In the genomic region with DNA sequence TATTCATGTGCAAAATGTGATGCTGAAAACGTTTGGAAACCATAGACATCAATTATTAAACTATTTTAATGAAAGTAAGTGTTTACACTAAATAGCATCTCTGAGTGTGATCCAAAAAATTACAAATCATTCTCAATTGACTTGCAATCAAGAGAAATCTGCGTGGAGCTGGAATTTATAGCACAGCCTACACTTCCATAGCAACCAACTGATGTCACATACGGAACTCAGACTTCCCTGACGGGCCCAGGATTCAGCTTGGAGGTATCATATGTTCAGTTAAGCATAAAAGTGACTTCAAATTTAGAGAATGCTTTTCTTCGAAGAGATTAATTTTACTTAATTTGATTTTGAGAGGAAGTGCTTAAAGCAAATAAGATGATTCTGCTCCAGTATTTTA, we compare ENCODE assay signal across 28 cellular contexts.
"Had no signal": no experiment of that assay in that cellular context is flagged by ENCODE, and none has a peak within 500 bp of the region (broad histone marks: within the 10 kb centered on the region; RNA-seq: fewer than 3 reads in every experiment).

No MANE protein-coding gene starts in this region.

- H3K27ac ChIP-seq: Peyer's patch, RWPE1, SJSA1 had no signal

- H3K4me3 Mint-ChIP-seq: activated CD4-positive, alpha-beta T cell treated with anti-CD3 and anti-CD28 coated beads, Interleukin-2, amount 10 ng/mL, durations not matched to agents 24 days and 14 days; activated CD8-positive, alpha-beta memory T cell treated with anti-CD3 and anti-CD28 coated beads, Interleukin-2, amount 10 ng/mL, durations not matched to agents 7 days and 5 days; activated naive CD4-positive, alpha-beta T cell treated with anti-CD3 and anti-CD28 coated beads, Interleukin-2, amount 50 U/mL, for 24 hours; activated T-cell treated with anti-CD3 and anti-CD28 coated beads, Interleukin-2, amount 50 U/mL, for 24 hours; activated T-helper 1 cell treated with anti-CD3 and anti-CD28 coated beads, Interleukin-12 subunit alpha, Interleukin-12 subunit beta, Interleukin-2, Interleukin-4 antibody, amounts not matched to agents 30 ng/mL and 10 ng/mL and 1 ng/mL, durations not matched to agents 14 hours and 24 hours and 36 hours; T-helper 17 cell; WTC11 had no signal

- H3K36me3 Mint-ChIP-seq: activated CD8-positive, alpha-beta memory T cell treated with anti-CD3 and anti-CD28 coated beads, Interleukin-2, amount 10 ng/mL, durations not matched to agents 7 days and 5 days; activated naive CD4-positive, alpha-beta T cell treated with anti-CD3 and anti-CD28 coated beads, Interleukin-2, amount 50 U/mL, for 24 hours; WTC11 had no signal

- H3K9me3 ChIP-seq: Peyer's patch, SJSA1 had no signal

- H3K9me3 Mint-ChIP-seq: activated CD4-positive, alpha-beta T cell treated with anti-CD3 and anti-CD28 coated beads, Interleukin-2, amount 10 ng/mL, durations not matched to agents 24 days and 14 days; activated naive CD4-positive, alpha-beta T cell treated with anti-CD3 and anti-CD28 coated beads, Interleukin-2, amount 50 U/mL, for 24 hours; activated T-cell treated with anti-CD3 and anti-CD28 coated beads, Interleukin-2, amount 50 U/mL, for 24 hours; activated T-helper 1 cell treated with anti-CD3 and anti-CD28 coated beads, Interleukin-12 subunit alpha, Interleukin-12 subunit beta, Interleukin-2, Interleukin-4 antibody, amounts not matched to agents 30 ng/mL and 10 ng/mL and 1 ng/mL, durations not matched to agents 14 hours and 24 hours and 36 hours had no signal

- H3K4me1 ChIP-seq: SJSA1 had no signal

- DNase-seq: activated CD4-positive, alpha-beta T cell treated with anti-CD3 and anti-CD28 coated beads for 1 hour; activated CD4-positive, alpha-beta T cell treated with anti-CD3 and anti-CD28 coated beads, Interleukin-2, amount 10 ng/mL, durations not matched to agents 24 days and 14 days; activated CD4-positive, alpha-beta T cell treated with anti-CD3 and anti-CD28 coated beads, Interleukin-2, amount 50 U/mL, for 48 hours; activated CD8-positive, alpha-beta memory T cell treated with anti-CD3 and anti-CD28 coated beads, Interleukin-2, amount 10 ng/mL, durations not matched to agents 7 days and 5 days; activated effector memory CD4-positive, alpha-beta T cell treated with Interleukin-2 at 50 U/mL for 16 hours; activated naive CD4-positive, alpha-beta T cell; activated T-cell treated with anti-CD3 and anti-CD28 coated beads, Interleukin-2, amount 50 U/mL, for 24 hours; aorta; Karpas-422; MM.1S; NCI-H1105; NCI-H1436; NCI-H1694 treated with DMSO at 0.1 percent for 48 hours; NCI-H2029 treated with DMSO at 0.1 percent for 48 hours; NCI-H2171; NCI-H226; NCI-H526; NK-92 treated with Interleukin-12 subunit alpha and Interleukin-12 subunit beta, amount 100 ng/mL, for 24 hours; Peyer's patch; Right ventricle myocardium superior; T-helper 17 cell; T-helper 9 cell had no signal

- H3K4me1 Mint-ChIP-seq: activated CD4-positive, alpha-beta T cell treated with anti-CD3 and anti-CD28 coated beads, Interleukin-2, amount 10 ng/mL, durations not matched to agents 24 days and 14 days; activated CD8-positive, alpha-beta memory T cell treated with anti-CD3 and anti-CD28 coated beads, Interleukin-2, amount 10 ng/mL, durations not matched to agents 7 days and 5 days; activated naive CD4-positive, alpha-beta T cell treated with anti-CD3 and anti-CD28 coated beads, Interleukin-2, amount 50 U/mL, for 24 hours had no signal

- H3K27me3 ChIP-seq: Peyer's patch, SJSA1 had no signal

- H3K27ac Mint-ChIP-seq: activated CD4-positive, alpha-beta T cell treated with anti-CD3 and anti-CD28 coated beads, Interleukin-2, amount 10 ng/mL, durations not matched to agents 24 days and 14 days; activated CD8-positive, alpha-beta memory T cell treated with anti-CD3 and anti-CD28 coated beads, Interleukin-2, amount 10 ng/mL, durations not matched to agents 7 days and 5 days; activated naive CD4-positive, alpha-beta T cell treated with anti-CD3 and anti-CD28 coated beads, Interleukin-2, amount 50 U/mL, for 24 hours; activated T-cell treated with anti-CD3 and anti-CD28 coated beads, Interleukin-2, amount 50 U/mL, for 24 hours; activated T-helper 1 cell treated with anti-CD3 and anti-CD28 coated beads, Interleukin-12 subunit alpha, Interleukin-12 subunit beta, Interleukin-2, Interleukin-4 antibody, amounts not matched to agents 30 ng/mL and 10 ng/mL and 1 ng/mL, durations not matched to agents 14 hours and 24 hours and 36 hours; T-helper 17 cell; WTC11 had no signal

- H3K4me3 ChIP-seq: K562, Peyer's patch, SJSA1 had no signal

- ATAC-seq: activated CD8-positive, alpha-beta memory T cell treated with anti-CD3 and anti-CD28 coated beads, Interleukin-2, amount 10 ng/mL, durations not matched to agents 7 days and 5 days; K562; T-helper 17 cell; WTC11 had no signal

- H3K27me3 Mint-ChIP-seq: activated naive CD4-positive, alpha-beta T cell treated with anti-CD3 and anti-CD28 coated beads, Interleukin-2, amount 50 U/mL, for 24 hours; activated T-cell treated with anti-CD3 and anti-CD28 coated beads, Interleukin-2, amount 50 U/mL, for 24 hours had no signal

- H3K36me3 ChIP-seq: Peyer's patch, SJSA1 had no signal
